In genomic region chr3:7506606-7507180, GRCh38 we compare ENCODE assay signal across 22 cellular contexts.
"Had no signal": no experiment of that assay in that cellular context is flagged by ENCODE, and none has a peak within 500 bp of the region (broad histone marks: within the 10 kb centered on the region; RNA-seq: fewer than 3 reads in every experiment).

No MANE protein-coding gene starts in this region.

- H3K36me3 ChIP-seq: gastrocnemius medialis, heart left ventricle, left lung, neutrophil, tibial artery had no signal

- H3K27ac ChIP-seq: gastrocnemius medialis, left lung, neutrophil, tibial artery had no signal

- DNase-seq: activated B cell treated with CpG ODN at 0.5 μM for 24 hours; activated CD4-positive, alpha-beta T cell treated with anti-CD3 and anti-CD28 coated beads for 48 hours; activated CD8-positive, alpha-beta memory T cell treated with anti-CD3 and anti-CD28 coated beads, Interleukin-2, amount 50 U/mL, for 4 hours; activated CD8-positive, alpha-beta T cell treated with anti-CD3 and anti-CD28 coated beads, Interleukin-2, amount 10 ng/mL, durations not matched to agents 7 days and 5 days; activated gamma-delta T cell; activated T-cell treated with anti-CD3 and anti-CD28 coated beads, Interleukin-2, amount 50 U/mL, for 48 hours; amniotic stem cell; effector memory CD8-positive, alpha-beta T cell; erythroblast; gastrocnemius medialis; heart left ventricle; islet precursor cell; left lung; mesendoderm; natural killer cell; posterior cingulate gyrus; retina; stimulated activated CD4-positive, alpha-beta T cell treated with anti-CD3 and anti-CD28 coated beads, Interleukin-2, amount 100 ng/mL, for 48 hours; stimulated activated naive B cell treated with anti-CD40 and anti-IgM and Interleukin-4, amounts not matched to agents 10 μg/mL and 1 μg/mL and 100 μg/mL, for 72 hours; tibial artery had no signal

- H3K27me3 ChIP-seq: gastrocnemius medialis, heart left ventricle, left lung, neutrophil, tibial artery had no signal

- H3K9me3 ChIP-seq: gastrocnemius medialis, neutrophil had no signal

- H3K4me1 ChIP-seq: gastrocnemius medialis, left lung had no signal

- ATAC-seq: activated CD8-positive, alpha-beta T cell treated with anti-CD3 and anti-CD28 coated beads, Interleukin-2, amount 10 ng/mL, durations not matched to agents 7 days and 5 days; activated naive CD4-positive, alpha-beta T cell treated with anti-CD3 and anti-CD28 coated beads, Interleukin-2, amount 50 U/mL, for 72 hours; effector memory CD8-positive, alpha-beta T cell; gastrocnemius medialis; heart left ventricle; left lung; natural killer cell; stimulated activated naive B cell treated with anti-CD40 and anti-IgM and Interleukin-4, amounts not matched to agents 10 μg/mL and 1 μg/mL and 100 μg/mL, for 72 hours had no signal

- H3K4me3 ChIP-seq: gastrocnemius medialis, heart left ventricle, left lung, tibial artery had no signal
